ENCODE assay signal across 17 cellular contexts in genomic region chr13:49649963-49650312, GRCh38. TPM values are rescaled to one million over a fixed set of nuclear protein-coding genes. Genes with fewer than 3 reads are reported as not detected.
"Had no signal": no experiment of that assay in that cellular context is flagged by ENCODE, and none has a peak within 500 bp of the region (broad histone marks: within the 10 kb centered on the region; RNA-seq: fewer than 3 reads in every experiment).

No MANE protein-coding gene starts in this region.

- H2AFZ ChIP-seq: hepatocyte, neural progenitor cell had no signal

- H3K36me3 ChIP-seq: gastroesophageal sphincter, neural progenitor cell, ovary, prostate gland, stomach had no signal

- H3K36me3 Mint-ChIP-seq: natural killer cell, neural progenitor cell had no signal

- H3K27ac Mint-ChIP-seq: natural killer cell, neural progenitor cell had no signal

- H3K27ac ChIP-seq: dorsolateral prefrontal cortex, gastroesophageal sphincter, hepatocyte, neural progenitor cell, ovary, prostate gland, stomach had no signal

- H3K9me3 ChIP-seq: gastroesophageal sphincter, ovary, prostate gland, stomach had no signal

- H3K27me3 ChIP-seq: dorsolateral prefrontal cortex, gastroesophageal sphincter, hepatocyte, neural progenitor cell, ovary, stomach had no signal

- ATAC-seq: gastroesophageal sphincter, left cardiac atrium, natural killer cell had no signal

- H3K4me1 ChIP-seq: neural progenitor cell, prostate gland had no signal

- H3K9me3 Mint-ChIP-seq: central memory CD8-positive, alpha-beta T cell; natural killer cell; neural progenitor cell had no signal

- H3K4me3 Mint-ChIP-seq: central memory CD8-positive, alpha-beta T cell; natural killer cell; neural progenitor cell had no signal

- H3K4me3 ChIP-seq: dorsolateral prefrontal cortex, gastroesophageal sphincter, hepatocyte, neural progenitor cell, ovary, prostate gland, stomach had no signal

- DNase-seq: cortex of kidney; dorsolateral prefrontal cortex; effector CD8-positive, alpha-beta T cell; kidney; left cardiac atrium; natural killer cell; nucleus accumbens; ovary; stimulated activated CD4-positive, alpha-beta T cell treated with anti-CD3 and anti-CD28 coated beads, Interleukin-12 subunit alpha, Interleukin-12 subunit beta, amount 100 ng/mL, for 4 hours; stimulated activated naive CD4-positive, alpha-beta T cell; stomach; substantia nigra had no signal

- H3K9ac ChIP-seq: neural progenitor cell had no signal

- H3K4me2 ChIP-seq: hepatocyte, neural progenitor cell had no signal

- H3K27me3 Mint-ChIP-seq: central memory CD8-positive, alpha-beta T cell had no signal

RNA-seq across cellular contexts. Expression of gene ARL11, which starts 21.6 kb away (rescaled TPM):
- polyA plus RNA-seq: hepatocyte had no signal
